ENCODE assay signal across 34 cellular contexts in genomic region chr12:54048694-54049093, GRCh38. TPM values are rescaled to one million over a fixed set of nuclear protein-coding genes. Genes with fewer than 3 reads are reported as not detected.
"Had no signal": no experiment of that assay in that cellular context is flagged by ENCODE, and none has a peak within 500 bp of the region (broad histone marks: within the 10 kb centered on the region; RNA-seq: fewer than 3 reads in every experiment).

No MANE protein-coding gene starts in this region.

- ATAC-seq: activated CD8-positive, alpha-beta memory T cell treated with anti-CD3 and anti-CD28 coated beads, Interleukin-2, amount 10 ng/mL, durations not matched to agents 7 days and 5 days; body of pancreas; Panc1 had no signal

- H3K27me3 ChIP-seq: breast epithelium, SJCRH30 had no signal

- DNase-seq: activated CD4-positive, alpha-beta memory T cell treated with anti-CD3 and anti-CD28 coated beads, Interleukin-2, amount 10 ng/mL, durations not matched to agents 7 days and 5 days; activated CD4-positive, alpha-beta T cell treated with anti-CD3 and anti-CD28 coated beads for 1 hour; activated CD4-positive, alpha-beta T cell treated with anti-CD3 and anti-CD28 coated beads for 48 hours; activated CD4-positive, CD25-positive, alpha-beta regulatory T cell; activated CD8-positive, alpha-beta memory T cell treated with anti-CD3 and anti-CD28 coated beads for 24 hours; activated CD8-positive, alpha-beta memory T cell treated with anti-CD3 and anti-CD28 coated beads, Interleukin-2, amount 10 ng/mL, durations not matched to agents 7 days and 5 days; activated CD8-positive, alpha-beta memory T cell treated with anti-CD3 and anti-CD28 coated beads, Interleukin-2, amount 50 U/mL, for 48 hours; activated effector memory CD4-positive, alpha-beta T cell treated with Interleukin-2 at 50 U/mL for 16 hours; activated naive CD4-positive, alpha-beta T cell treated with anti-CD3 and anti-CD28 coated beads, Interleukin-2, amount 10 ng/mL, durations not matched to agents 7 days and 5 days; activated naive CD8-positive, alpha-beta T cell treated with anti-CD3 and anti-CD28 coated beads, Interleukin-2, amount 10 ng/mL, durations not matched to agents 7 days and 5 days; activated T-cell treated with anti-CD3 and anti-CD28 coated beads, Interleukin-2, amount 50 U/mL, for 48 hours; adrenal gland; body of pancreas; MM.1S; MV-4-11; NCI-H1092 treated with DMSO at 0.1 percent for 48 hours; NCI-H1417; NCI-H146; NCI-H187; NCI-H2081 treated with DMSO at 0.1 percent for 48 hours; NCI-H226; NCI-H524 treated with DMSO at 0.1 percent for 48 hours; SHP77; SJCRH30; T1000; WERI-Rb-1 had no signal

- H3K4me3 Mint-ChIP-seq: activated CD4-positive, alpha-beta memory T cell treated with anti-CD3 and anti-CD28 coated beads, Interleukin-2, amount 10 ng/mL, durations not matched to agents 7 days and 5 days; activated CD8-positive, alpha-beta memory T cell treated with anti-CD3 and anti-CD28 coated beads, Interleukin-2, amount 10 ng/mL, durations not matched to agents 7 days and 5 days; activated naive CD4-positive, alpha-beta T cell treated with anti-CD3 and anti-CD28 coated beads, Interleukin-2, amount 10 ng/mL, durations not matched to agents 7 days and 5 days; activated naive CD8-positive, alpha-beta T cell treated with anti-CD3 and anti-CD28 coated beads, Interleukin-2, amount 10 ng/mL, durations not matched to agents 7 days and 5 days had no signal

- H3K27ac Mint-ChIP-seq: activated CD4-positive, alpha-beta memory T cell treated with anti-CD3 and anti-CD28 coated beads, Interleukin-2, amount 10 ng/mL, durations not matched to agents 7 days and 5 days; activated CD8-positive, alpha-beta memory T cell treated with anti-CD3 and anti-CD28 coated beads, Interleukin-2, amount 10 ng/mL, durations not matched to agents 7 days and 5 days; activated naive CD4-positive, alpha-beta T cell treated with anti-CD3 and anti-CD28 coated beads, Interleukin-2, amount 10 ng/mL, durations not matched to agents 7 days and 5 days; activated naive CD8-positive, alpha-beta T cell treated with anti-CD3 and anti-CD28 coated beads, Interleukin-2, amount 10 ng/mL, durations not matched to agents 7 days and 5 days had no signal

- H3K36me3 ChIP-seq: adrenal gland, breast epithelium, SJCRH30 had no signal

- H3K9me3 ChIP-seq: adrenal gland, body of pancreas, breast epithelium, SJCRH30 had no signal

- H3K9me3 Mint-ChIP-seq: activated CD4-positive, alpha-beta memory T cell treated with anti-CD3 and anti-CD28 coated beads, Interleukin-2, amount 10 ng/mL, durations not matched to agents 7 days and 5 days; activated naive CD4-positive, alpha-beta T cell treated with anti-CD3 and anti-CD28 coated beads, Interleukin-2, amount 10 ng/mL, durations not matched to agents 7 days and 5 days; activated naive CD8-positive, alpha-beta T cell treated with anti-CD3 and anti-CD28 coated beads, Interleukin-2, amount 10 ng/mL, durations not matched to agents 7 days and 5 days had no signal

- H3K27ac ChIP-seq: body of pancreas, breast epithelium, KMS-11, SJCRH30, SK-N-MC, WERI-Rb-1 had no signal

- H3K9ac ChIP-seq: KMS-11 had no signal

- H3K4me2 ChIP-seq: KMS-11 had no signal

- FAIRE-seq: astrocyte had no signal

- H3K4me3 ChIP-seq: adrenal gland, body of pancreas, breast epithelium, SJCRH30, SK-N-MC had no signal

RNA-seq across cellular contexts. Expression of gene HOXC4, which starts 4.9 kb away (rescaled TPM):
- total RNA-seq: astrocyte; body of pancreas; cardiac septum; T-helper 2 cell treated with Interferon-gamma antibody and Interleukin-4, amounts not matched to agents 100 ng/mL and 5 ng/mL, for 36 hours had no signal

RNA-seq across cellular contexts. Expression of gene HOXC5, which starts 15.8 kb away (rescaled TPM):
- total RNA-seq: activated CD4-positive, alpha-beta memory T cell treated with anti-CD3 and anti-CD28 coated beads, Interleukin-2, amount 10 ng/mL, durations not matched to agents 7 days and 5 days; activated CD8-positive, alpha-beta memory T cell treated with anti-CD3 and anti-CD28 coated beads, Interleukin-2, amount 10 ng/mL, durations not matched to agents 7 days and 5 days; activated naive CD8-positive, alpha-beta T cell treated with anti-CD3 and anti-CD28 coated beads, Interleukin-2, amount 10 ng/mL, durations not matched to agents 7 days and 5 days; astrocyte; body of pancreas; cardiac septum; SJCRH30; T-helper 1 cell treated with Interleukin-12 subunit alpha and Interleukin-12 subunit beta and Interleukin-4 antibody, amounts not matched to agents 30 ng/mL and 1 ng/mL, for 36 hours; T-helper 2 cell treated with Interferon-gamma antibody and Interleukin-4, amounts not matched to agents 100 ng/mL and 5 ng/mL, for 36 hours had no signal

RNA-seq across cellular contexts. Expression of gene HOXC6, which starts 20.5 kb away (rescaled TPM):
- total RNA-seq: activated CD4-positive, alpha-beta memory T cell treated with anti-CD3 and anti-CD28 coated beads, Interleukin-2, amount 10 ng/mL, durations not matched to agents 7 days and 5 days; activated CD8-positive, alpha-beta memory T cell treated with anti-CD3 and anti-CD28 coated beads, Interleukin-2, amount 10 ng/mL, durations not matched to agents 7 days and 5 days; activated naive CD8-positive, alpha-beta T cell treated with anti-CD3 and anti-CD28 coated beads, Interleukin-2, amount 10 ng/mL, durations not matched to agents 7 days and 5 days; astrocyte; body of pancreas; T-helper 1 cell treated with Interleukin-12 subunit alpha and Interleukin-12 subunit beta and Interleukin-4 antibody, amounts not matched to agents 30 ng/mL and 1 ng/mL, for 36 hours; T-helper 2 cell treated with Interferon-gamma antibody and Interleukin-4, amounts not matched to agents 100 ng/mL and 5 ng/mL, for 36 hours had no signal

RNA-seq across cellular contexts. Expression of gene HOXC8, which starts 39.9 kb away (rescaled TPM):
- total RNA-seq: activated CD4-positive, alpha-beta memory T cell treated with anti-CD3 and anti-CD28 coated beads, Interleukin-2, amount 10 ng/mL, durations not matched to agents 7 days and 5 days; activated CD8-positive, alpha-beta memory T cell treated with anti-CD3 and anti-CD28 coated beads, Interleukin-2, amount 10 ng/mL, durations not matched to agents 7 days and 5 days; activated naive CD8-positive, alpha-beta T cell treated with anti-CD3 and anti-CD28 coated beads, Interleukin-2, amount 10 ng/mL, durations not matched to agents 7 days and 5 days; astrocyte; body of pancreas; cardiac septum; SJCRH30; T-helper 1 cell treated with Interleukin-12 subunit alpha and Interleukin-12 subunit beta and Interleukin-4 antibody, amounts not matched to agents 30 ng/mL and 1 ng/mL, for 36 hours; T-helper 2 cell treated with Interferon-gamma antibody and Interleukin-4, amounts not matched to agents 100 ng/mL and 5 ng/mL, for 36 hours had no signal

RNA-seq across cellular contexts. Expression of gene HOXC9, which starts 48.7 kb away (rescaled TPM):
- total RNA-seq: activated CD4-positive, alpha-beta memory T cell treated with anti-CD3 and anti-CD28 coated beads, Interleukin-2, amount 10 ng/mL, durations not matched to agents 7 days and 5 days; activated CD8-positive, alpha-beta memory T cell treated with anti-CD3 and anti-CD28 coated beads, Interleukin-2, amount 10 ng/mL, durations not matched to agents 7 days and 5 days; activated naive CD8-positive, alpha-beta T cell treated with anti-CD3 and anti-CD28 coated beads, Interleukin-2, amount 10 ng/mL, durations not matched to agents 7 days and 5 days; astrocyte; body of pancreas; cardiac septum; T-helper 1 cell treated with Interleukin-12 subunit alpha and Interleukin-12 subunit beta and Interleukin-4 antibody, amounts not matched to agents 30 ng/mL and 1 ng/mL, for 36 hours; T-helper 2 cell treated with Interferon-gamma antibody and Interleukin-4, amounts not matched to agents 100 ng/mL and 5 ng/mL, for 36 hours had no signal
